ENCODE assay signal across 1 cellular context in the genomic region with DNA sequence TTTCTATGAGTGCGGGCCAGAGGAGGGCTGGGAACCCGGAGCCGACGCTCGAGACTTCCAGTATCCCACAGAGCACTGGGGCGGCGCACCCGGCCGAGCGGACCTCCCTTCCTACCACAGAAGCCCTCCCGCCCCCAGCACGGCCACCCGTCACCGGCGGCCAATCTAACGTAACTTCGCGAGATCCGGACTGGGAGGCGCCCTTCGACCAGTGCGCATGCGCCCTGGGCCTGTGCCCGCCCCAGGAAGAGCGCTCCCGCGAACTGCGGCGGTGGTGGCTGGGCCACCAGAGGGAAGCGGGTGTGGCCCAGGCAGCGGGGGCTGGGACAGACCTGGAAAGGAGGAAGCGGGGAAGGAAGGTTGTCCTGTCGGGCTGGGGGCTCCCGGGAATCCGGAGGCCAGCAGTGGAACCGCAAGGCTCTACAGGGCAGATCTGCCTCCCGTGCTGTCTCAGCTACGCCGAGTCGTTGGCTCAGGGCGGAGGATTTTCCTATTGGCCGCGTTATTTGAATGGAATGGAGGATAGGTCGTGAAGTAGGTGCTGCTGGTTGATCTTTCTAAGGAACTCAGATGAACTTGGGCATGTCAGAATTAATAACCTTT.
TF ChIP-seq lines count a peak whose summit lies in the region.

A gene (minus strand): TSS at position 77 of the 603 bp plus-strand sequence. CDS start 166 bp downstream, outside the sequence.

TF ChIP-seq in K562, 482 proteins besides CTCF, POLR2A, EP300 and RAD21 (continued from another document and continues in another):
- TF ChIP-seq MBD2 (IDR thresholded peaks at IDR 0.05; ENCODE audit: borderline replicate concordance, low read depth) = no peak
- TF ChIP-seq, protein P1, sequence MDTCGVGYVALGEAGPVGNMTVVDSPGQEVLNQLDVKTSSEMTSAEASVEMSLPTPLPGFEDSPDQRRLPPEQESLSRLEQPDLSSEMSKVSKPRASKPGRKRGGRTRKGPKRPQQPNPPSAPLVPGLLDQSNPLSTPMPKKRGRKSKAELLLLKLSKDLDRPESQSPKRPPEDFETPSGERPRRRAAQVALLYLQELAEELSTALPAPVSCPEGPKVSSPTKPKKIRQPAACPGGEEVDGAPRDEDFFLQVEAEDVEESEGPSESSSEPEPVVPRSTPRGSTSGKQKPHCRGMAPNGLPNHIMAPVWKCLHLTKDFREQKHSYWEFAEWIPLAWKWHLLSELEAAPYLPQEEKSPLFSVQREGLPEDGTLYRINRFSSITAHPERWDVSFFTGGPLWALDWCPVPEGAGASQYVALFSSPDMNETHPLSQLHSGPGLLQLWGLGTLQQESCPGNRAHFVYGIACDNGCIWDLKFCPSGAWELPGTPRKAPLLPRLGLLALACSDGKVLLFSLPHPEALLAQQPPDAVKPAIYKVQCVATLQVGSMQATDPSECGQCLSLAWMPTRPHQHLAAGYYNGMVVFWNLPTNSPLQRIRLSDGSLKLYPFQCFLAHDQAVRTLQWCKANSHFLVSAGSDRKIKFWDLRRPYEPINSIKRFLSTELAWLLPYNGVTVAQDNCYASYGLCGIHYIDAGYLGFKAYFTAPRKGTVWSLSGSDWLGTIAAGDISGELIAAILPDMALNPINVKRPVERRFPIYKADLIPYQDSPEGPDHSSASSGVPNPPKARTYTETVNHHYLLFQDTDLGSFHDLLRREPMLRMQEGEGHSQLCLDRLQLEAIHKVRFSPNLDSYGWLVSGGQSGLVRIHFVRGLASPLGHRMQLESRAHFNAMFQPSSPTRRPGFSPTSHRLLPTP (IDR thresholded peaks at IDR 0.05; ENCODE audit: borderline replicate concordance, extremely low read depth, insufficient read length) = no peak
- peak; percentile 63; the same call in 1 of the 2 replicates for TF ChIP-seq MTA3 (IDR thresholded peaks at IDR 0.05; ENCODE audit: borderline replicate concordance)
- peak in 1 of 2 experiments; percentile 15; a peak in 1 of 4 replicates for TF ChIP-seq HDAC1 (IDR thresholded peaks at IDR 0.05)
- TF ChIP-seq KLF6 (CRISPR knock-in tag; IDR thresholded peaks at IDR 0.05; ENCODE audit: borderline replicate concordance) = peak; percentile 78; the same call in 1 of the 2 replicates
- TF ChIP-seq, protein P2, sequence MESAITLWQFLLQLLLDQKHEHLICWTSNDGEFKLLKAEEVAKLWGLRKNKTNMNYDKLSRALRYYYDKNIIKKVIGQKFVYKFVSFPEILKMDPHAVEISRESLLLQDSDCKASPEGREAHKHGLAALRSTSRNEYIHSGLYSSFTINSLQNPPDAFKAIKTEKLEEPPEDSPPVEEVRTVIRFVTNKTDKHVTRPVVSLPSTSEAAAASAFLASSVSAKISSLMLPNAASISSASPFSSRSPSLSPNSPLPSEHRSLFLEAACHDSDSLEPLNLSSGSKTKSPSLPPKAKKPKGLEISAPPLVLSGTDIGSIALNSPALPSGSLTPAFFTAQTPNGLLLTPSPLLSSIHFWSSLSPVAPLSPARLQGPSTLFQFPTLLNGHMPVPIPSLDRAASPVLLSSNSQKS (CRISPR knock-in tag; IDR thresholded peaks at IDR 0.05) = no peak
- TF ChIP-seq, protein P3, sequence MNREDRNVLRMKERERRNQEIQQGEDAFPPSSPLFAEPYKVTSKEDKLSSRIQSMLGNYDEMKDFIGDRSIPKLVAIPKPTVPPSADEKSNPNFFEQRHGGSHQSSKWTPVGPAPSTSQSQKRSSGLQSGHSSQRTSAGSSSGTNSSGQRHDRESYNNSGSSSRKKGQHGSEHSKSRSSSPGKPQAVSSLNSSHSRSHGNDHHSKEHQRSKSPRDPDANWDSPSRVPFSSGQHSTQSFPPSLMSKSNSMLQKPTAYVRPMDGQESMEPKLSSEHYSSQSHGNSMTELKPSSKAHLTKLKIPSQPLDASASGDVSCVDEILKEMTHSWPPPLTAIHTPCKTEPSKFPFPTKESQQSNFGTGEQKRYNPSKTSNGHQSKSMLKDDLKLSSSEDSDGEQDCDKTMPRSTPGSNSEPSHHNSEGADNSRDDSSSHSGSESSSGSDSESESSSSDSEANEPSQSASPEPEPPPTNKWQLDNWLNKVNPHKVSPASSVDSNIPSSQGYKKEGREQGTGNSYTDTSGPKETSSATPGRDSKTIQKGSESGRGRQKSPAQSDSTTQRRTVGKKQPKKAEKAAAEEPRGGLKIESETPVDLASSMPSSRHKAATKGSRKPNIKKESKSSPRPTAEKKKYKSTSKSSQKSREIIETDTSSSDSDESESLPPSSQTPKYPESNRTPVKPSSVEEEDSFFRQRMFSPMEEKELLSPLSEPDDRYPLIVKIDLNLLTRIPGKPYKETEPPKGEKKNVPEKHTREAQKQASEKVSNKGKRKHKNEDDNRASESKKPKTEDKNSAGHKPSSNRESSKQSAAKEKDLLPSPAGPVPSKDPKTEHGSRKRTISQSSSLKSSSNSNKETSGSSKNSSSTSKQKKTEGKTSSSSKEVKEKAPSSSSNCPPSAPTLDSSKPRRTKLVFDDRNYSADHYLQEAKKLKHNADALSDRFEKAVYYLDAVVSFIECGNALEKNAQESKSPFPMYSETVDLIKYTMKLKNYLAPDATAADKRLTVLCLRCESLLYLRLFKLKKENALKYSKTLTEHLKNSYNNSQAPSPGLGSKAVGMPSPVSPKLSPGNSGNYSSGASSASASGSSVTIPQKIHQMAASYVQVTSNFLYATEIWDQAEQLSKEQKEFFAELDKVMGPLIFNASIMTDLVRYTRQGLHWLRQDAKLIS (CRISPR knock-in tag; IDR thresholded peaks at IDR 0.05) = no peak
- TF ChIP-seq, protein P4, sequence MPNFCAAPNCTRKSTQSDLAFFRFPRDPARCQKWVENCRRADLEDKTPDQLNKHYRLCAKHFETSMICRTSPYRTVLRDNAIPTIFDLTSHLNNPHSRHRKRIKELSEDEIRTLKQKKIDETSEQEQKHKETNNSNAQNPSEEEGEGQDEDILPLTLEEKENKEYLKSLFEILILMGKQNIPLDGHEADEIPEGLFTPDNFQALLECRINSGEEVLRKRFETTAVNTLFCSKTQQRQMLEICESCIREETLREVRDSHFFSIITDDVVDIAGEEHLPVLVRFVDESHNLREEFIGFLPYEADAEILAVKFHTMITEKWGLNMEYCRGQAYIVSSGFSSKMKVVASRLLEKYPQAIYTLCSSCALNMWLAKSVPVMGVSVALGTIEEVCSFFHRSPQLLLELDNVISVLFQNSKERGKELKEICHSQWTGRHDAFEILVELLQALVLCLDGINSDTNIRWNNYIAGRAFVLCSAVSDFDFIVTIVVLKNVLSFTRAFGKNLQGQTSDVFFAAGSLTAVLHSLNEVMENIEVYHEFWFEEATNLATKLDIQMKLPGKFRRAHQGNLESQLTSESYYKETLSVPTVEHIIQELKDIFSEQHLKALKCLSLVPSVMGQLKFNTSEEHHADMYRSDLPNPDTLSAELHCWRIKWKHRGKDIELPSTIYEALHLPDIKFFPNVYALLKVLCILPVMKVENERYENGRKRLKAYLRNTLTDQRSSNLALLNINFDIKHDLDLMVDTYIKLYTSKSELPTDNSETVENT (CRISPR knock-in tag; IDR thresholded peaks at IDR 0.05) = peak; percentile 83
- peak; percentile 5 for TF ChIP-seq BRD9 (IDR thresholded peaks at IDR 0.05; ENCODE audit: low read depth, partially characterized antibody)
- peak in 1 of 2 experiments; percentile 68; a peak in 2 of 4 replicates for TF ChIP-seq SRF (CRISPR knock-in tag; IDR thresholded peaks at IDR 0.05)
- TF ChIP-seq ZSCAN32 (CRISPR knock-in tag; IDR thresholded peaks at IDR 0.05) = 0 out of 2 replicates have a peak, but pooled peaks have one; percentile 37
- TF ChIP-seq GATAD2B (IDR thresholded peaks at IDR 0.05; ENCODE audit: borderline replicate concordance) = no peak
- TF ChIP-seq ZFP36 (IDR thresholded peaks at IDR 0.05; ENCODE audit: low read depth, low read length, partially characterized antibody) = no peak
- TF ChIP-seq, protein P5, sequence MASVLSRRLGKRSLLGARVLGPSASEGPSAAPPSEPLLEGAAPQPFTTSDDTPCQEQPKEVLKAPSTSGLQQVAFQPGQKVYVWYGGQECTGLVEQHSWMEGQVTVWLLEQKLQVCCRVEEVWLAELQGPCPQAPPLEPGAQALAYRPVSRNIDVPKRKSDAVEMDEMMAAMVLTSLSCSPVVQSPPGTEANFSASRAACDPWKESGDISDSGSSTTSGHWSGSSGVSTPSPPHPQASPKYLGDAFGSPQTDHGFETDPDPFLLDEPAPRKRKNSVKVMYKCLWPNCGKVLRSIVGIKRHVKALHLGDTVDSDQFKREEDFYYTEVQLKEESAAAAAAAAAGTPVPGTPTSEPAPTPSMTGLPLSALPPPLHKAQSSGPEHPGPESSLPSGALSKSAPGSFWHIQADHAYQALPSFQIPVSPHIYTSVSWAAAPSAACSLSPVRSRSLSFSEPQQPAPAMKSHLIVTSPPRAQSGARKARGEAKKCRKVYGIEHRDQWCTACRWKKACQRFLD (CRISPR knock-in tag; IDR thresholded peaks at IDR 0.05) = no peak
- TF ChIP-seq NFIC (IDR thresholded peaks at IDR 0.05) = no peak
- TF ChIP-seq LARP7 (IDR thresholded peaks at IDR 0.05) = no peak
- TF ChIP-seq TRIM24 (IDR thresholded peaks at IDR 0.05) = no peak
- peak; percentile 49 for TF ChIP-seq TAF9B (IDR thresholded peaks at IDR 0.05; ENCODE audit: partially characterized antibody)
- TF ChIP-seq ZSCAN29 (IDR thresholded peaks at IDR 0.05) = no peak
- peak; percentile 72 for TF ChIP-seq RBM39 (optimal IDR thresholded peaks at IDR 0.05; ENCODE audit: low read depth, low read length)
- TF ChIP-seq, protein P6, sequence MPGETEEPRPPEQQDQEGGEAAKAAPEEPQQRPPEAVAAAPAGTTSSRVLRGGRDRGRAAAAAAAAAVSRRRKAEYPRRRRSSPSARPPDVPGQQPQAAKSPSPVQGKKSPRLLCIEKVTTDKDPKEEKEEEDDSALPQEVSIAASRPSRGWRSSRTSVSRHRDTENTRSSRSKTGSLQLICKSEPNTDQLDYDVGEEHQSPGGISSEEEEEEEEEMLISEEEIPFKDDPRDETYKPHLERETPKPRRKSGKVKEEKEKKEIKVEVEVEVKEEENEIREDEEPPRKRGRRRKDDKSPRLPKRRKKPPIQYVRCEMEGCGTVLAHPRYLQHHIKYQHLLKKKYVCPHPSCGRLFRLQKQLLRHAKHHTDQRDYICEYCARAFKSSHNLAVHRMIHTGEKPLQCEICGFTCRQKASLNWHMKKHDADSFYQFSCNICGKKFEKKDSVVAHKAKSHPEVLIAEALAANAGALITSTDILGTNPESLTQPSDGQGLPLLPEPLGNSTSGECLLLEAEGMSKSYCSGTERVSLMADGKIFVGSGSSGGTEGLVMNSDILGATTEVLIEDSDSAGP (CRISPR knock-in tag; IDR thresholded peaks at IDR 0.05) = no peak
- TF ChIP-seq, protein P7, sequence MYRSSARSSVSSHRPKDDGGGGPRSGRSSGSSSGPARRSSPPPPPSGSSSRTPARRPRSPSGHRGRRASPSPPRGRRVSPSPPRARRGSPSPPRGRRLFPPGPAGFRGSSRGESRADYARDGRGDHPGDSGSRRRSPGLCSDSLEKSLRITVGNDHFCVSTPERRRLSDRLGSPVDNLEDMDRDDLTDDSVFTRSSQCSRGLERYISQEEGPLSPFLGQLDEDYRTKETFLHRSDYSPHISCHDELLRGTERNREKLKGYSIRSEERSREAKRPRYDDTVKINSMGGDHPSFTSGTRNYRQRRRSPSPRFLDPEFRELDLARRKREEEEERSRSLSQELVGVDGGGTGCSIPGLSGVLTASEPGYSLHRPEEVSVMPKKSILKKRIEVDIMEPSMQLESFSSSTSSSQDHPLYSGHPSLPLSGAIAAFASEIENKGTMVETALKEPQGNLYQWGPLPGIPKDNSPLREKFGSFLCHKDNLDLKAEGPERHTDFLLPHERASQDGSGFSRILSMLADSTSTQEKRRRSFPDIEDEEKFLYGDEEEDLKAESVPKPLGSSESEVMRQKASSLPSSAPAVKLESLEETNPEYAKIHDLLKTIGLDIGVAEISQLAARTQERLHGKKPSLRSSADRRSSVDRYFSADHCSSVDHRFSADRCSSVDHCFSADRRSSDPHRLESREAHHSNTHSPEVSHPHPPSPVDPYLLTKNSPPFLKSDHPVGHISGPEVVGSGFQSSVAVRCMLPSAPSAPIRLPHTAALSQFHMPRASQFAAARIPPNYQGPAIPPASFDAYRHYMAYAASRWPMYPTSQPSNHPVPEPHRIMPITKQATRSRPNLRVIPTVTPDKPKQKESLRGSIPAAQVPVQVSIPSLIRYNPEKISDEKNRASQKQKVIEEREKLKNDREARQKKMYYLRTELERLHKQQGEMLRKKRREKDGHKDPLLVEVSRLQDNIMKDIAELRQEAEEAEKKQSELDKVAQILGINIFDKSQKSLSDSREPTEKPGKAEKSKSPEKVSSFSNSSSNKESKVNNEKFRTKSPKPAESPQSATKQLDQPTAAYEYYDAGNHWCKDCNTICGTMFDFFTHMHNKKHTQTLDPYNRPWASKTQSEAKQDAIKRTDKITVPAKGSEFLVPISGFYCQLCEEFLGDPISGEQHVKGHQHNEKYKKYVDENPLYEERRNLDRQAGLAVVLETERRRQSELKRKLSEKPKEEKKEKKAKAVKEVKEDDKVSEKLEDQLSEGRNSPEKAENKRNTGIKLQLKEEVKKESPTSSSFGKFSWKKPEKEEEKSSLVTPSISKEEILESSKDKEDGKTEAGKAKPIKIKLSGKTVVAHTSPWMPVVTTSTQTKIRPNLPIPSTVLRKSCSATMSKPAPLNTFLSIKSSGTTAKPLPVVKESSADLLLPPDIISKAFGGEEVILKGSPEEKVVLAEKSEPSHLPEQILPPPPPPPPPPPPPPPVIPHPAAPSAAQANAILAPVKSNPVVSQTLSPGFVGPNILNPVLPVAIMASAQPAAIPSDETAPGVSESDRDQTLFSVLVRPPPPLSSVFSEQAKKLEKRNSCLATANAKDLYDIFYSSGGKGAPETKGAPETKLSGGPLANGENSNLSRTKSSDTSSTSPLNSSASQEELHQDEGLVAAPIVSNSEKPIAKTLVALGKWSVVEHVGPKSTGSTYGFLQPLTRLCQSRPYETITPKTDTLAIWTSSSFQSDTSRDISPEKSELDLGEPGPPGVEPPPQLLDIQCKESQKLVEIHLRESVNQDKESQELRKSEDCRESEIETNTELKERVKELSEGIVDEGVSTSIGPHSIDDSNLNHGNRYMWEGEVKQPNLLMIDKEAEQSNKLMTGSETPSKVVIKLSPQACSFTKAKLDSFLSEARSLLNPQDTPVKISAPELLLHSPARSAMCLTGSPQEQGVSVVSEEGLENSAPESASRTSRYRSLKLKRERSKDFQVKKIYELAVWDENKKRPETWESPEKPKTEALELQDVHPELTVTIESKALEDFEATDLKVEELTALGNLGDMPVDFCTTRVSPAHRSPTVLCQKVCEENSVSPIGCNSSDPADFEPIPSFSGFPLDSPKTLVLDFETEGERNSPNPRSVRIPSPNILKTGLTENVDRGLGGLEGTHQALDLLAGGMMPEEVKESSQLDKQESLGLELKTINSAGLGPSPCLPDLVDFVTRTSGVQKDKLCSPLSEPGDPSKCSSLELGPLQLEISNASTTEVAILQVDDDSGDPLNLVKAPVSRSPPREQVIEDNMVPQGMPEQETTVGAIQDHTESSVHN (IDR thresholded peaks at IDR 0.05; ENCODE audit: borderline replicate concordance in 1 of 2, low read depth in 1 of 2) = no peak
- TF ChIP-seq, protein P8, sequence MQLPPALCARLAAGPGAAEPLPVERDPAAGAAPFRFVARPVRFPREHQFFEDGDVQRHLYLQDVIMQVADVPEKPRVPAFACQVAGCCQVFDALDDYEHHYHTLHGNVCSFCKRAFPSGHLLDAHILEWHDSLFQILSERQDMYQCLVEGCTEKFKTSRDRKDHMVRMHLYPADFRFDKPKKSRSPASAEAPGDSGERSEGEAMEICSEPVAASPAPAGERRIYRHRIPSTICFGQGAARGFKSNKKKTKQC (CRISPR knock-in tag; IDR thresholded peaks at IDR 0.05) = no peak
- TF ChIP-seq ZKSCAN1 (IDR thresholded peaks at IDR 0.05; ENCODE audit: low read depth, low read length) = no peak
- TF ChIP-seq RBM17 (IDR thresholded peaks at IDR 0.05; ENCODE audit: borderline replicate concordance, low read depth, low read length) = no peak
- no peak for TF ChIP-seq FOXJ3 (CRISPR knock-in tag; IDR thresholded peaks at IDR 0.05)
- no peak for TF ChIP-seq NFE2L1 (tag; IDR thresholded peaks at IDR 0.05; ENCODE audit: borderline replicate concordance, low read depth)
- no peak for TF ChIP-seq RBBP5 (IDR thresholded peaks at IDR 0.05; ENCODE audit: borderline replicate concordance, insufficient read depth, low read length, poor library complexity, severe bottlenecking)
- no peak; the same call in 1 of the 2 replicates for TF ChIP-seq NFRKB (IDR thresholded peaks at IDR 0.05; ENCODE audit: low read depth)
- TF ChIP-seq ZNF274 (IDR thresholded peaks at IDR 0.05; ENCODE audit: borderline replicate concordance, low read depth, low read length) = no peak
- no peak for TF ChIP-seq SMARCB1 (IDR thresholded peaks at IDR 0.05; ENCODE audit: insufficient read length, low read depth)
